In genomic region chr3:185629554-185630181, GRCh38 we compare ENCODE assay signal across 12 cellular contexts. TPM values are rescaled to one million over a fixed set of nuclear protein-coding genes. Genes with fewer than 3 reads are reported as not detected.
DNase-seq lines count a peak whose midpoint lies in the region; ATAC-seq, FAIRE-seq and TF ChIP-seq lines count a peak whose summit lies in the region.
"Had no signal": no experiment of that assay in that cellular context is flagged by ENCODE, and none has a peak within 500 bp of the region (broad histone marks: within the 10 kb centered on the region; RNA-seq: fewer than 3 reads in every experiment).

No MANE protein-coding gene starts in this region.

- no peak overlapping the region for H3K27ac ChIP-seq in right atrium auricular region
- H3K27ac ChIP-seq in right cardiac atrium (ENCODE audit: low read length), result no peak overlapping the region
- no peak overlapping the region for H3K27ac ChIP-seq in astrocyte (ENCODE audit: low read depth, low read length)
- peak overlapping the region; percentile 29 for H3K27ac ChIP-seq in mesodermal cell (ENCODE audit: low read depth, low read length, severe bottlenecking)
- peak overlapping the region; percentile 42 to 69 (median 51) for H3K27ac ChIP-seq in upper lobe of left lung
- no peak overlapping the region for H3K27ac ChIP-seq in CD8-positive, alpha-beta T cell (ENCODE audit: low read depth, low read length)

- H3K4me2 ChIP-seq in astrocyte (ENCODE audit: low read length), result peak overlapping the region; percentile 34

- no peak overlapping the region for H3K4me3 Mint-ChIP-seq in astrocyte (ENCODE audit: unreplicated experiment)
- no peak overlapping the region for H3K4me3 Mint-ChIP-seq in CD8-positive, alpha-beta T cell

- no peak for FAIRE-seq in astrocyte (lab: Jason Lieb, UNC)
- FAIRE-seq: kidney, urothelium cell line had no signal

- H3K36me3 Mint-ChIP-seq in astrocyte (ENCODE audit: low read depth, unreplicated experiment), result peaks cover 2% of the 10 kb centered on the region
- H3K36me3 Mint-ChIP-seq in CD8-positive, alpha-beta T cell, result peaks cover 56% of the 10 kb centered on the region

- H3K9me3 Mint-ChIP-seq in astrocyte (ENCODE audit: unreplicated experiment), result no peaks in the 10 kb centered on the region
- no peaks in the 10 kb centered on the region for H3K9me3 Mint-ChIP-seq in CD8-positive, alpha-beta T cell

- no peak for TF ChIP-seq EP300 in upper lobe of left lung (IDR thresholded peaks at IDR 0.05)

- H3K79me2 ChIP-seq in astrocyte (ENCODE audit: insufficient read depth, low read length), result no peaks in the 10 kb centered on the region

- peak overlapping the region; percentile 18 for H3K27ac Mint-ChIP-seq in astrocyte (ENCODE audit: unreplicated experiment)
- H3K27ac Mint-ChIP-seq in CD8-positive, alpha-beta T cell, result no peak overlapping the region

- H3K27me3 ChIP-seq in right atrium auricular region (no peaks in the 10 kb centered on the region), right cardiac atrium (ENCODE audit: control insufficient read depth, insufficient read depth) (no peaks in the 10 kb centered on the region), astrocyte (ENCODE audit: insufficient read depth, low read length) (no peaks in the 10 kb centered on the region), upper lobe of left lung (no peaks in the 10 kb centered on the region)
- no peaks in the 10 kb centered on the region for H3K27me3 ChIP-seq in CD8-positive, alpha-beta T cell (ENCODE audit: insufficient read depth, low read length)

- H3K4me1 ChIP-seq in right atrium auricular region (peaks cover 0 to 13% of the 10 kb centered on the region in 2 donors), right cardiac atrium (ENCODE audit: control insufficient read depth, insufficient read depth, low read length) (peaks cover 6% of the 10 kb centered on the region), astrocyte (ENCODE audit: insufficient read depth, low read length) (peaks cover 5% of the 10 kb centered on the region), mesodermal cell (ENCODE audit: control insufficient read depth, insufficient read depth, low read length, poor library complexity, severe bottlenecking) (peaks cover 5% of the 10 kb centered on the region), upper lobe of left lung (peaks cover 18 to 25% (median 22%) of the 10 kb centered on the region in 4 donors)
- peaks cover 4% of the 10 kb centered on the region for H3K4me1 ChIP-seq in CD8-positive, alpha-beta T cell (ENCODE audit: insufficient read depth, low read length)

- H4K20me1 ChIP-seq in astrocyte (ENCODE audit: insufficient read depth, low read length), result peaks cover 3% of the 10 kb centered on the region

- POLR2A ChIA-PET in CD8-positive, alpha-beta T cell (lab: Charles Lee), result no interaction called here

- no peaks in the 10 kb centered on the region for H3K27me3 Mint-ChIP-seq in astrocyte (ENCODE audit: low read depth, unreplicated experiment)
- no peaks in the 10 kb centered on the region for H3K27me3 Mint-ChIP-seq in CD8-positive, alpha-beta T cell (ENCODE audit: low read depth)

- no peak for TF ChIP-seq CTCF in right atrium auricular region (IDR thresholded peaks at IDR 0.05)
- no peak for TF ChIP-seq CTCF in astrocyte (IDR thresholded peaks at IDR 0.05; ENCODE audit: insufficient read depth, low read depth, low read length)
- TF ChIP-seq CTCF in upper lobe of left lung (IDR thresholded peaks at IDR 0.05), result no peak
- no peak for TF ChIP-seq CTCF in CD8-positive, alpha-beta T cell (IDR thresholded peaks at IDR 0.05)

- H3K36me3 ChIP-seq in right atrium auricular region (peaks cover 46% of the 10 kb centered on the region), astrocyte (ENCODE audit: insufficient read depth, low read length) (no peaks in the 10 kb centered on the region), mesodermal cell (ENCODE audit: control insufficient read depth, insufficient read depth, low read length) (peaks cover 30% of the 10 kb centered on the region), upper lobe of left lung (peaks cover 8 to 60% (median 36%) of the 10 kb centered on the region in 4 donors)
- H3K36me3 ChIP-seq in CD8-positive, alpha-beta T cell (ENCODE audit: insufficient read depth, low read length), result peaks cover 28% of the 10 kb centered on the region

- CTCF ChIA-PET in CD8-positive, alpha-beta T cell (lab: Charles Lee), result no interaction called here

- H3K4me1 Mint-ChIP-seq in astrocyte (ENCODE audit: low read depth, unreplicated experiment), result peaks cover 19% of the 10 kb centered on the region
- H3K4me1 Mint-ChIP-seq in CD8-positive, alpha-beta T cell (ENCODE audit: low read depth), result peaks cover 4% of the 10 kb centered on the region

- H3K9me3 ChIP-seq in right atrium auricular region (no peaks in the 10 kb centered on the region), right cardiac atrium (ENCODE audit: control insufficient read depth, low read length) (no peaks in the 10 kb centered on the region), astrocyte (ENCODE audit: insufficient read depth, low read depth, low read length) (no peaks in the 10 kb centered on the region), mesodermal cell (ENCODE audit: control insufficient read depth, low read length) (no peaks in the 10 kb centered on the region), upper lobe of left lung (no peaks in the 10 kb centered on the region)
- H3K9me3 ChIP-seq in CD8-positive, alpha-beta T cell (ENCODE audit: low read length), result no peaks in the 10 kb centered on the region

- H2AFZ ChIP-seq in astrocyte (ENCODE audit: low read depth, low read length), result no peak overlapping the region

- ATAC-seq in right cardiac atrium (no peak), upper lobe of left lung (ENCODE audit: low FRiP score in 2 of 2) (peak; percentile 24 to 59), GM18502 (IDR thresholded peaks at IDR 0.05; ENCODE audit: poor library complexity, unreplicated experiment) (no peak)
- ATAC-seq in CD8-positive, alpha-beta T cell, result no peak

- no peak overlapping the region for H3K4me3 ChIP-seq in right atrium auricular region
- H3K4me3 ChIP-seq in right cardiac atrium (ENCODE audit: low read length), result no peak overlapping the region
- H3K4me3 ChIP-seq in astrocyte (ENCODE audit: insufficient read depth, low read depth, low read length), result no peak overlapping the region
- H3K4me3 ChIP-seq in mesodermal cell (ENCODE audit: extremely low read depth, insufficient read depth, low read length, poor library complexity, severe bottlenecking), result no peak overlapping the region
- no peak overlapping the region for H3K4me3 ChIP-seq in upper lobe of left lung
- H3K4me3 ChIP-seq in CD8-positive, alpha-beta T cell (ENCODE audit: low read depth, low read length), result no peak overlapping the region

- DNase-seq in right atrium auricular region (ENCODE audit: low spot score) (peak; percentile 9), right cardiac atrium (no peak), astrocyte (ENCODE audit: low read depth) (no peak), upper lobe of left lung (no peak), G401 (ENCODE audit: low spot score) (no peak)
- DNase-seq in CD8-positive, alpha-beta T cell, result no peak
- DNase-seq: activated CD4-positive, CD25-positive, alpha-beta regulatory T cell treated with anti-CD3 and anti-CD28 coated beads, Interleukin-2, amount 50 U/mL, for 72 hours; NCI-H526 treated with DMSO at 0.1 percent for 48 hours had no signal

- peak overlapping the region; percentile 16 for H3K9ac ChIP-seq in astrocyte (ENCODE audit: low read length)

- in situ Hi-C loops in G401 (cut with HindIII; ENCODE audit: low sequenced_read_pairs), result no loop called here

- intact Hi-C loops in right cardiac atrium (cut with DNase I), result no loop called here
- intact Hi-C loops in CD8-positive, alpha-beta T cell (cut with DNase I, micrococcal nuclease), result no loop called here

- 75% methylated on average over 4 of the region's 4 CpGs for WGBS in right cardiac atrium
- WGBS in mesodermal cell (ENCODE audit: insufficient coverage in 2 of 2), 2 experiments, result 96 to 100% methylated on average over 3 of the region's 4 CpGs
- 67% methylated on average over 4 of the region's 4 CpGs for WGBS in upper lobe of left lung, 2 donors

- no peak for TF ChIP-seq POLR2A in upper lobe of left lung (IDR thresholded peaks at IDR 0.05)

RNA-seq across cellular contexts. Expression of gene SENP2, which starts 43.6 kb away (rescaled TPM):
- 10 to 100 TPM; 10.8 to 17.8 TPM for total RNA-seq in right atrium auricular region
- 10 to 100 TPM; 27.5 to 30.1 (median 29.0) TPM for total RNA-seq in right cardiac atrium
- polyA plus RNA-seq in right cardiac atrium, result 9.2 TPM
- total RNA-seq in astrocyte, result 43.6 and 44.1 TPM in 2 replicates
- 33.9 TPM for polyA plus RNA-seq in mesodermal cell (2013, experiment 1 of 2)
- polyA plus RNA-seq in mesodermal cell (2013, experiment 2 of 2), result 43.3 TPM
- 10 to 100 TPM; 18.9 to 42.2 (median 31.6) TPM for total RNA-seq in upper lobe of left lung
- total RNA-seq in G401 (2014; rRNA removed; shearing (Covaris generic)), result 8.5 and 25.4 TPM in 2 replicates
- 10 to 100 TPM; 57.0 to 69.6 TPM for total RNA-seq in CD8-positive, alpha-beta T cell

Comparison
In these comparisons a context has a peak if more than half of its experiments do, and no peak if none do; other contexts are left out.
1. H3K27ac ChIP-seq: peak in mesodermal cell (single experiment) and upper lobe of left lung (4 of 4); none in right atrium auricular region (0 of 2), right cardiac atrium (single experiment), astrocyte (single experiment) and CD8-positive, alpha-beta T cell (single experiment).
2. ATAC-seq: peak in upper lobe of left lung (2 of 2); none in right cardiac atrium (0 of 2), GM18502 (single experiment) and CD8-positive, alpha-beta T cell (single experiment).